In the genomic region with DNA sequence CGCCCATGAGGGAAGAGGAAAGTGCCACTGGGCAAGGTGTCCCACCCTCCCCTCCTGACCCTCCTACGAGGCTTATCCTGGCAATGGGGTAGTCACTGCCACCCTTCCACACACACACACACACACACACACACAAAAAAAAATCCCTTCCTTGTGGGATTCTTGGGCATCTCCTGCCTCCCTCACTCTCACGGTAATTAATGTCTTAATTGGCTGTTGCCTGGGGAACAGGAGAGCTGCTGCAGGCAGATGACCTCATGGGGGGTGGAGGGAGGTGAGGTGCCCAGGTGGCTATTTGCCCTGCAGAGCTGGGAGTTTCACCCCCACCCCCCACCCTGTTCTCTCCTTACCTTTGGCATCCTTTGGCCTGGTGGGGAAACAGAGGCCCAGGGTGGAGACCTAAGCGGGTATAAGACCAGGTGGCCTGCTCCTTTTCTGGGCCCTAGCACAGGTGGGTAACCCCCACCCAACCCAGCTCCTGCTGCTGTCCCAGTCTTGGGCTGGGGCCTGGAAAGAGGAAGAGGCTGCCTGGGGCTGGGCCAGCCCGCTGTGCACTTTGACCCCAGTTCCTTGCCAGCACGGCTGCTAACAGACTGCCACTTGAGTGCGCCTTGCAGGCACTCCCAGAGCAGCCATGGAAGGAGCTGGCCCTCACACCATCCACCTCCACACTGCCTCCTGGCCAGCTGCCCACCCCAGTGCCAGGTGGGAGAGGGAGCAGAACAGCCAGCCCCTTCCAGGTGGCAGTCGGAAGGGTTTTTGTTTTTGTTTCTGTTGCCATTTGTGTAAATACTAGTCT, we compare ENCODE assay signal across 13 cellular contexts. TPM values are rescaled to one million over a fixed set of nuclear protein-coding genes. Genes with fewer than 3 reads are reported as not detected.
A peak's percentile ranks its signal among the peaks of the same experiment; 100 is the strongest.
DNase-seq lines count a peak whose midpoint lies in the region; TF ChIP-seq lines count a peak whose summit lies in the region.
"Had no signal": no experiment of that assay in that cellular context is flagged by ENCODE, and none has a peak within 500 bp of the region (broad histone marks: within the 10 kb centered on the region; RNA-seq: fewer than 3 reads in every experiment).

No MANE protein-coding gene starts in this region.

- H3K9me3 Mint-ChIP-seq in MCF 10A (ENCODE audit: unreplicated experiment), result peaks cover 6% of the 10 kb centered on the region
- H3K9me3 Mint-ChIP-seq in type B pancreatic cell, result no peaks in the 10 kb centered on the region

- peaks cover 42% of the 10 kb centered on the region for H3K36me3 Mint-ChIP-seq in MCF 10A (ENCODE audit: insufficient read depth, unreplicated experiment)
- H3K36me3 Mint-ChIP-seq in type B pancreatic cell, result peaks cover 4% of the 10 kb centered on the region

- intact Hi-C loops in MCF 10A (cut with micrococcal nuclease) (no loop called here), breast epithelium (cut with DNase I; ENCODE audit: low total_unique reads) (no loop called here), left ventricle myocardium inferior (cut with micrococcal nuclease) (no loop called here)

- peaks cover 31% of the 10 kb centered on the region for H3K27me3 Mint-ChIP-seq in MCF 10A (ENCODE audit: insufficient read depth, unreplicated experiment)
- no peaks in the 10 kb centered on the region for H3K27me3 Mint-ChIP-seq in type B pancreatic cell
- H3K27me3 Mint-ChIP-seq: progenitor cell of endocrine pancreas had no signal

- no peak for TF ChIP-seq EP300 in suprapubic skin (IDR thresholded peaks at IDR 0.05)

- H3K27ac Mint-ChIP-seq in MCF 10A (ENCODE audit: low read depth, unreplicated experiment) (no peak overlapping the region), type B pancreatic cell (no peak overlapping the region)
- H3K27ac Mint-ChIP-seq: progenitor cell of endocrine pancreas had no signal

- no peak overlapping the region for H3K4me3 Mint-ChIP-seq in MCF 10A (ENCODE audit: unreplicated experiment)
- H3K4me3 Mint-ChIP-seq in type B pancreatic cell, result no peak overlapping the region

- H3K27ac ChIP-seq in breast epithelium (peak overlapping the region in 1 of 2 donors; percentile 19), left ventricle myocardium inferior (replicated peaks) (no peak overlapping the region), suprapubic skin (peak overlapping the region; percentile 6)

- H3K27me3 ChIP-seq in breast epithelium (peaks cover 0 to 59% of the 10 kb centered on the region in 2 donors), left ventricle myocardium inferior (ENCODE audit: low read depth) (no peaks in the 10 kb centered on the region), suprapubic skin (no peaks in the 10 kb centered on the region)
- H3K27me3 ChIP-seq: MG63 had no signal

- TF ChIP-seq CTCF in MCF 10A (IDR thresholded peaks at IDR 0.05; ENCODE audit: unreplicated experiment), result no peak
- no peak for TF ChIP-seq CTCF in breast epithelium (IDR thresholded peaks at IDR 0.05)
- no peak for TF ChIP-seq CTCF in left ventricle myocardium inferior (IDR thresholded peaks at IDR 0.05; ENCODE audit: borderline replicate concordance)
- no peak for TF ChIP-seq CTCF in suprapubic skin (IDR thresholded peaks at IDR 0.05)
- TF ChIP-seq CTCF in type B pancreatic cell (conservative IDR thresholded peaks at IDR 0.05), result no peak

- DNase-seq in MCF 10A (ENCODE audit: unreplicated experiment) (peak; percentile 21), breast epithelium (ENCODE audit: low spot score in 2 of 2) (no peak), NOMO-1 treated with dmso at 0.1 percent for 144 hours (lab: John Stamatoyannopoulos, UW; ENCODE audit: unreplicated experiment) (peak; percentile 7), left ventricle myocardium inferior (peak; percentile 24), suprapubic skin (ENCODE audit: low spot score in 2 of 2) (no peak), type B pancreatic cell (ENCODE audit: extremely low spot score, unreplicated experiment) (no peak), iPS-NIHi11 (ENCODE audit: low spot score) (no peak)
- no peak for DNase-seq in stimulated activated CD4-positive, alpha-beta T cell treated with anti-CD3 and anti-CD28 coated beads, Interleukin-1b, Interleukin-23, amount 100 ng/mL, for 48 hours
- DNase-seq: activated T-cell treated with anti-CD3 and anti-CD28 coated beads for 4 hours; MG63; NCI-H82; stimulated activated CD4-positive, alpha-beta T cell treated with anti-CD3 and anti-CD28 coated beads, Interleukin-2, amount 100 ng/mL, for 24 hours had no signal

- H3K4me1 ChIP-seq in breast epithelium (no peaks in the 10 kb centered on the region), left ventricle myocardium inferior (peaks cover 29% of the 10 kb centered on the region), suprapubic skin (peaks cover 34% of the 10 kb centered on the region)

- H3K4me3 ChIP-seq in breast epithelium, result no peak overlapping the region
- H3K4me3 ChIP-seq in left ventricle myocardium inferior, result no peak overlapping the region
- H3K4me3 ChIP-seq in suprapubic skin, result no peak overlapping the region
- H3K4me3 ChIP-seq: MG63 had no signal

- BruUV-seq in MCF 10A (replicated peaks; lab: Mats Ljungman, UMichigan), result TSS peak; percentile 35

- POLR2A ChIA-PET in MCF 10A (lab: Yijun Ruan, JAX), result interaction anchor here (0.7 to 2.2 kb wide), 4 partner anchors 10 to 588 kb away, joined by 3 to 15 read pairs (median 4); partner anchors contain the start of gene EFNB1

- TF ChIP-seq POLR2A in breast epithelium (IDR thresholded peaks at IDR 0.05) (no peak), suprapubic skin (IDR thresholded peaks at IDR 0.05) (no peak)

- WGBS in suprapubic skin, result 85% methylated on average over 5 of the region's 8 CpGs

- H3K4me1 Mint-ChIP-seq in MCF 10A (ENCODE audit: insufficient read depth, unreplicated experiment), result peaks cover 12% of the 10 kb centered on the region
- peaks cover 5% of the 10 kb centered on the region for H3K4me1 Mint-ChIP-seq in type B pancreatic cell (ENCODE audit: unreplicated experiment)

- H3K36me3 ChIP-seq in breast epithelium (no peaks in the 10 kb centered on the region), left ventricle myocardium inferior (peaks cover 21% of the 10 kb centered on the region), suprapubic skin (peaks cover 17% of the 10 kb centered on the region)
- H3K36me3 ChIP-seq: MG63 had no signal

- CTCF ChIA-PET in MCF 10A (lab: Yijun Ruan, JAX), result interaction anchor here (0.6 to 1.9 kb wide), 5 partner anchors 11 to 105 kb away, joined by 3 to 5 read pairs (median 5); no protein-coding TSS in a partner anchor

- H3K9me3 ChIP-seq in breast epithelium, result no peaks in the 10 kb centered on the region
- H3K9me3 ChIP-seq in left ventricle myocardium inferior (replicated peaks), result no peaks in the 10 kb centered on the region
- no peaks in the 10 kb centered on the region for H3K9me3 ChIP-seq in suprapubic skin
- H3K9me3 ChIP-seq: MG63 had no signal

RNA-seq across cellular contexts. Expression of gene EFNB1, which starts 12.6 kb away (rescaled TPM):
- 38.9 and 42.9 TPM in 2 replicates for total RNA-seq in MCF 10A (2022)
- total RNA-seq in breast epithelium, result 10 to 100 TPM; 19.2 to 46.5 (median 41.4) TPM
- 14.7 TPM for total RNA-seq in left ventricle myocardium inferior
- 100 to 1,000 TPM in 1 of 4 donors, 10 to 100 TPM in 3; 78.4 to 103 (median 89.8) TPM for total RNA-seq in suprapubic skin
- 35.9 and 63.7 TPM in 2 replicates for total RNA-seq in type B pancreatic cell (ENCODE audit: low replicate concordance)

Comparison
In these comparisons a context has a peak if more than half of its experiments do, and no peak if none do; other contexts are left out.
1. DNase-seq: peak in MCF 10A (single experiment), NOMO-1 treated with dmso at 0.1 percent for 144 hours (single experiment) and left ventricle myocardium inferior (single experiment); none in breast epithelium (0 of 2), suprapubic skin (0 of 2), stimulated activated CD4-positive, alpha-beta T cell treated with anti-CD3 and anti-CD28 coated beads, Interleukin-1b, Interleukin-23, amount 100 ng/mL, for 48 hours (single experiment), type B pancreatic cell (single experiment) and iPS-NIHi11 (single experiment).